ENCODE assay signal across 8 cellular contexts in the genomic region with DNA sequence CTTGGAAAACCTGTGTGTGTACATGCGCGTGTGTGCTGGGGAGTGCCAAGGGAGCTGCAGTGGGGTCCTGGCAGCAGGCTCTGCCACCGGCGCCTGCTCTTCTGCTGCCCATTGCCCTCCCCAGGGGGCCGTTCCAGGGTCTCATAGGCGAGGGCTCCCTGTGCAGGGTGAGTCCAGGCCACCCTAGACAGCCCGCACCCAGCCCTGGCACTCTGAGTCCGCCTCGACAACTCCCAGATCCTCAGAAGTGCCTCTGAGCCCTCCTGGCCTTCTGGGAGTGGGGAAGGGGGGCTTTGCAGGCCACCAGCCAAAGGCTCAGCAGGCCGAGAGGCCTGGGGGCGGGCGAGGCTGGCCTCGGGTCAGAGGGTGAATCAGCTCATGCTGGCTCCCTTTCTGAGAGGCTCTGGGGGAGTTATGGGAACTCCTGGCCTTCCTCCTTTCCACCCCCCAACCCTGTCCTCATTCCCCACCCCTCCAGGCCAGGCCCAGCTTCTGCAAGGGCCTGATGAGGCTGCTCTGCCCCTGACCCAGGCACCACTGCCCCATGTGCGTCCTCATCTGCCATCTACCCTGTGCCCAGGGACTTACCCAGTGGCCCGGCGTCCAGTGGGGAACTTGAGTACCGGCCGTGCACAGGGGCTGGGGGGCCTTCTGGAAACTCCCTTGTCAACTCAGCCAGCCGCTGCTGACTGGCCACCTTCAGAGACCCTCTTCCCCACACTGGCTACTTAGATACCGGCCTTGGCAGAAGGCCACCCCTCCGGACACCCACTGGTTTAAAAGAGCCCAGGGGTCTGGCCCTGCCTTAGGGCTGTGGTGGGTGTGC. TPM values are rescaled to one million over a fixed set of nuclear protein-coding genes. Genes with fewer than 3 reads are reported as not detected.
DNase-seq lines count a peak whose midpoint lies in the region; ATAC-seq, FAIRE-seq and TF ChIP-seq lines count a peak whose summit lies in the region.

No MANE protein-coding gene starts in this region.

- H3K79me2 ChIP-seq in astrocyte (ENCODE audit: insufficient read depth, low read length): peaks cover 8% of the 10 kb centered on the region

- peaks cover 13% of the 10 kb centered on the region for H3K27me3 ChIP-seq in astrocyte (ENCODE audit: insufficient read depth, low read length)
- H3K27me3 ChIP-seq in mucosa of rectum (ENCODE audit: control insufficient read depth in 2 of 2, insufficient read depth in 2 of 2, low read length in 2 of 2): no peaks in the 10 kb centered on the region
- H3K27me3 ChIP-seq in upper lobe of right lung: no peaks in the 10 kb centered on the region

- no peak for FAIRE-seq in astrocyte (lab: Jason Lieb, UNC)

- peak overlapping the region; percentile 62 for H3K27ac Mint-ChIP-seq in activated naive CD4-positive, alpha-beta T cell treated with anti-CD3 and anti-CD28 coated beads for 36 hours
- no peak overlapping the region for H3K27ac Mint-ChIP-seq in astrocyte (ENCODE audit: unreplicated experiment)

- no peaks in the 10 kb centered on the region for H3K9me3 Mint-ChIP-seq in activated naive CD4-positive, alpha-beta T cell treated with anti-CD3 and anti-CD28 coated beads for 36 hours
- H3K9me3 Mint-ChIP-seq in astrocyte (ENCODE audit: unreplicated experiment): no peaks in the 10 kb centered on the region

- intact Hi-C loops in activated naive CD4-positive, alpha-beta T cell treated with anti-CD3 and anti-CD28 coated beads for 36 hours (cut with micrococcal nuclease): loop anchor here (10.0 kb wide), 1 partner anchor 664 kb away; no protein-coding TSS in a partner anchor
- intact Hi-C loops in upper lobe of right lung (cut with DNase I): no loop called here
- intact Hi-C loops in sciatic nerve (cut with DNase I): loop anchor here (5.0 kb wide), 1 partner anchor 117 kb away; no protein-coding TSS in a partner anchor

- ATAC-seq in upper lobe of right lung: no peak
- no peak for ATAC-seq in sciatic nerve

- H3K36me3 ChIP-seq in astrocyte (ENCODE audit: insufficient read depth, low read length) (no peaks in the 10 kb centered on the region), mucosa of rectum (ENCODE audit: control insufficient read depth in 2 of 2, insufficient read depth in 2 of 2, low read length in 2 of 2) (no peaks in the 10 kb centered on the region), upper lobe of right lung (no peaks in the 10 kb centered on the region)

- TF ChIP-seq CTCF in astrocyte (IDR thresholded peaks at IDR 0.05; ENCODE audit: insufficient read depth, low read depth, low read length): no peak
- no peak for TF ChIP-seq CTCF in upper lobe of right lung (IDR thresholded peaks at IDR 0.05)

- H3K27me3 Mint-ChIP-seq in activated naive CD4-positive, alpha-beta T cell treated with anti-CD3 and anti-CD28 coated beads for 36 hours (ENCODE audit: low read depth): no peaks in the 10 kb centered on the region
- peaks cover 3% of the 10 kb centered on the region for H3K27me3 Mint-ChIP-seq in astrocyte (ENCODE audit: low read depth, unreplicated experiment)

- peak overlapping the region; percentile 89 for H3K9ac ChIP-seq in astrocyte (ENCODE audit: low read length)
- peak overlapping the region in 1 of 2 donors; percentile 63 for H3K9ac ChIP-seq in mucosa of rectum (ENCODE audit: low read depth in 1 of 2, low read length in 2 of 2)

- peaks cover 44% of the 10 kb centered on the region for H3K4me1 Mint-ChIP-seq in activated naive CD4-positive, alpha-beta T cell treated with anti-CD3 and anti-CD28 coated beads for 36 hours (ENCODE audit: low read depth)
- H3K4me1 Mint-ChIP-seq in astrocyte (ENCODE audit: low read depth, unreplicated experiment): peaks cover 6% of the 10 kb centered on the region

- no peak overlapping the region for H3K27ac ChIP-seq in astrocyte (ENCODE audit: low read depth, low read length)
- H3K27ac ChIP-seq in mucosa of rectum (ENCODE audit: low read depth in 2 of 2, low read length in 2 of 2): peak overlapping the region; percentile 94 to 95
- H3K27ac ChIP-seq in upper lobe of right lung: peak overlapping the region; percentile 91

- H3K36me3 Mint-ChIP-seq in activated naive CD4-positive, alpha-beta T cell treated with anti-CD3 and anti-CD28 coated beads for 36 hours (ENCODE audit: low read depth): peaks cover 4% of the 10 kb centered on the region
- H3K36me3 Mint-ChIP-seq in astrocyte (ENCODE audit: low read depth, unreplicated experiment): no peaks in the 10 kb centered on the region

- H3K9me3 ChIP-seq in astrocyte (ENCODE audit: insufficient read depth, low read depth, low read length) (no peaks in the 10 kb centered on the region), mucosa of rectum (ENCODE audit: control insufficient read depth in 2 of 2, low read length in 2 of 2) (no peaks in the 10 kb centered on the region), upper lobe of right lung (no peaks in the 10 kb centered on the region)

- CTCF ChIA-PET in activated naive CD4-positive, alpha-beta T cell treated with anti-CD3 and anti-CD28 coated beads for 36 hours (lab: Charles Lee): interaction anchor here (0.6 to 2.8 kb wide), 18 partner anchors 8 to 192 kb away, joined by 3 to 44 read pairs (median 5); no protein-coding TSS in a partner anchor

- H3K4me3 ChIP-seq in astrocyte (ENCODE audit: insufficient read depth, low read depth, low read length): no peak overlapping the region
- peak overlapping the region; percentile 67 to 77 for H3K4me3 ChIP-seq in mucosa of rectum (ENCODE audit: low read length in 2 of 2)
- H3K4me3 ChIP-seq in upper lobe of right lung: peak overlapping the region; percentile 73

- H2AFZ ChIP-seq in astrocyte (ENCODE audit: low read depth, low read length): no peak overlapping the region

- H3K4me1 ChIP-seq in astrocyte (ENCODE audit: insufficient read depth, low read length) (peaks cover 13% of the 10 kb centered on the region), mucosa of rectum (ENCODE audit: control insufficient read depth in 2 of 2, insufficient read depth in 2 of 2, low read length in 2 of 2) (peaks cover 45 to 47% of the 10 kb centered on the region in 2 donors), upper lobe of right lung (peaks cover 39% of the 10 kb centered on the region)

- peak overlapping the region; percentile 74 for H3K4me3 Mint-ChIP-seq in activated naive CD4-positive, alpha-beta T cell treated with anti-CD3 and anti-CD28 coated beads for 36 hours
- peak overlapping the region; percentile 76 for H3K4me3 Mint-ChIP-seq in astrocyte (ENCODE audit: unreplicated experiment)

- H3K4me2 ChIP-seq in astrocyte (ENCODE audit: low read length): peak overlapping the region; percentile 98

- peaks cover 5% of the 10 kb centered on the region for H4K20me1 ChIP-seq in astrocyte (ENCODE audit: insufficient read depth, low read length)

- no peak for DNase-seq in activated naive CD4-positive, alpha-beta T cell treated with anti-CD3 and anti-CD28 coated beads for 36 hours
- no peak for DNase-seq in activated naive CD4-positive, alpha-beta T cell treated with Interleukin-2 at 50 U/mL for 16 hours
- DNase-seq in astrocyte (ENCODE audit: low read depth): no peak
- DNase-seq in upper lobe of right lung: no peak
- no peak for DNase-seq in HK-2 (ENCODE audit: unreplicated experiment)
- DNase-seq in sciatic nerve (ENCODE audit: low spot score): no peak
- DNase-seq in occipital lobe (lab: John Stamatoyannopoulos, UW): no peak

RNA-seq across cellular contexts. Expression of gene TEDC1, which starts 2.1 kb away (rescaled TPM):
- total RNA-seq in activated naive CD4-positive, alpha-beta T cell treated with anti-CD3 and anti-CD28 coated beads for 36 hours: 10 to 100 TPM; 27.8 to 28.6 TPM
- 4.0 and 5.5 TPM in 2 replicates for total RNA-seq in astrocyte
- 7.9 TPM for total RNA-seq in upper lobe of right lung
- 14.1 TPM for total RNA-seq in sciatic nerve
- 5.6 TPM for total RNA-seq in occipital lobe

RNA-seq across cellular contexts. Expression of gene CRIP1, which starts 2.3 kb away (rescaled TPM):
- 10 to 100 TPM; 67.3 to 77.1 TPM for total RNA-seq in activated naive CD4-positive, alpha-beta T cell treated with anti-CD3 and anti-CD28 coated beads for 36 hours
- 21.3 and 29.5 TPM in 2 replicates for total RNA-seq in astrocyte
- 96.2 TPM for total RNA-seq in upper lobe of right lung
- total RNA-seq in sciatic nerve: 112 TPM
- 0.94 TPM for total RNA-seq in occipital lobe

RNA-seq across cellular contexts. Expression of gene CRIP2, which starts 14.4 kb away (rescaled TPM):
- total RNA-seq in activated naive CD4-positive, alpha-beta T cell treated with anti-CD3 and anti-CD28 coated beads for 36 hours: not detected
- total RNA-seq in astrocyte: 56.0 and 71.8 TPM in 2 replicates
- total RNA-seq in upper lobe of right lung: 191 TPM
- 172 TPM for total RNA-seq in sciatic nerve
- 70.2 TPM for total RNA-seq in occipital lobe

RNA-seq across cellular contexts. Expression of gene TMEM121, which starts 37.4 kb away (rescaled TPM):
- total RNA-seq in activated naive CD4-positive, alpha-beta T cell treated with anti-CD3 and anti-CD28 coated beads for 36 hours: 1 to 10 TPM; 6.5 to 9.3 TPM
- total RNA-seq in astrocyte (4.0 and 5.2 TPM in 2 replicates), upper lobe of right lung (1.5 TPM), sciatic nerve (8.7 TPM), occipital lobe (23.1 TPM)

Comparison
In these comparisons a context has a peak if more than half of its experiments do, and no peak if none do; other contexts are left out.
1. RNA of gene CRIP1, which starts 2.3 kb away (total RNA-seq): 112 TPM in sciatic nerve (single experiment), 96.2 TPM in upper lobe of right lung (single experiment), 67.3 to 77.1 TPM in activated naive CD4-positive, alpha-beta T cell treated with anti-CD3 and anti-CD28 coated beads for 36 hours and 21.3 to 29.5 TPM in astrocyte; 0.94 TPM in occipital lobe (single experiment); every median in the first group is over 10 times any median in the second.
2. RNA of gene CRIP2, which starts 14.4 kb away (total RNA-seq): 191 TPM in upper lobe of right lung (single experiment), 172 TPM in sciatic nerve (single experiment), 56.0 to 71.8 TPM in astrocyte and 70.2 TPM in occipital lobe (single experiment); not detected in activated naive CD4-positive, alpha-beta T cell treated with anti-CD3 and anti-CD28 coated beads for 36 hours; every median in the first group is over 10 times any median in the second.